In the genomic region with DNA sequence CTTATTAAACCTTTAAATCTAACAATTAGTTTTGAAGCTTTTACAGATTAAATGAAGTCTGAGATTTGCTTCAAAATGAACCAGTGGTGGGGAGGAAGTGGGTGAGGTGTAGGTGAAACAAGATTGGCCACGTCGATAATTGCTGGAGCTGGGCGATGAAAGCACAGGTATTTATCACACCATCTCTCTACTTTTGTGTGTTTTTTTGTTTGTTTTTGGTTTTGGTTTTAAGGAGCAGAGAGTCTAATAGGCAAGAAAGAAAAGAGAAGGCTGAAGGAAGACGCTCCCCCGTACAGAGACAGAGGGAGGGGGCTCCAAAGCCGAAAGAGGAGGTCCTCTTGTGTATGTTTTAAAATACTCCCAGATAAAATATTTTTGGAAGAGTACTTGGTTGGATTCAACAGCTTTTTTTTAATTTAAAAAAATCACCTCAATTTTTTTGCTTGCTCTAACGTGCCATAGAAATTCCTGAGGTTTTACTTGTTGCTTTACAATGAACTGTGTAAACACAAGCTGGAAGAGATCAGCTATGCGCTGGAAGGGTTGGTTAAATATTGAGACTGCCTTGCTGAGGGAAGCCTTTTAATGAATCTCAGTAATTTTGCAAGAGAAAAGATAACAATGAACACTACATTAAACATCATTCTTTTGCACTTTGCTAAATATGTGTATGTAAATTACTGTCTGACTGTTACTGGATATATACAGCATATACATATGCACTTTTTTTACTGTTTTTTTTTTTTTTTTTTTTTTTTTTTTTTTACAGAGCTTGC, we compare ENCODE assay signal across 8 cellular contexts. TPM values are rescaled to one million over a fixed set of nuclear protein-coding genes. Genes with fewer than 3 reads are reported as not detected.
DNase-seq lines count a peak whose midpoint lies in the region; ATAC-seq and TF ChIP-seq lines count a peak whose summit lies in the region.

No MANE protein-coding gene starts in this region.

- H3K4me1 Mint-ChIP-seq in stimulated activated memory B cell treated with anti-CD40 and anti-IgM and Interleukin-4, amounts not matched to agents 10 μg/mL and 1 μg/mL and 100 μg/mL, for 72 hours, result no peaks in the 10 kb centered on the region

- H3K27me3 Mint-ChIP-seq in stimulated activated memory B cell treated with anti-CD40 and anti-IgM and Interleukin-4, amounts not matched to agents 10 μg/mL and 1 μg/mL and 100 μg/mL, for 72 hours, result no peaks in the 10 kb centered on the region

- peaks cover 22% of the 10 kb centered on the region for H3K4me1 ChIP-seq in mucosa of descending colon (ENCODE audit: low read depth)

- ATAC-seq in mucosa of descending colon, result peak; percentile 72
- no peak for ATAC-seq in HG03159 (IDR thresholded peaks at IDR 0.05; ENCODE audit: unreplicated experiment)
- ATAC-seq in stimulated activated memory B cell treated with anti-CD40 and anti-IgM and Interleukin-4, amounts not matched to agents 10 μg/mL and 1 μg/mL and 100 μg/mL, for 72 hours, result no peak
- ATAC-seq in HG03439 (IDR thresholded peaks at IDR 0.05; ENCODE audit: unreplicated experiment), result no peak

- H3K9me3 ChIP-seq in mucosa of descending colon, result no peaks in the 10 kb centered on the region

- H3K36me3 Mint-ChIP-seq in stimulated activated memory B cell treated with anti-CD40 and anti-IgM and Interleukin-4, amounts not matched to agents 10 μg/mL and 1 μg/mL and 100 μg/mL, for 72 hours, result no peaks in the 10 kb centered on the region

- no peak overlapping the region for H3K27ac Mint-ChIP-seq in stimulated activated memory B cell treated with anti-CD40 and anti-IgM and Interleukin-4, amounts not matched to agents 10 μg/mL and 1 μg/mL and 100 μg/mL, for 72 hours

- intact Hi-C loops in mucosa of descending colon (cut with DNase I, micrococcal nuclease), result no loop called here

- H3K36me3 ChIP-seq in mucosa of descending colon (ENCODE audit: low read depth), result no peaks in the 10 kb centered on the region

- no peaks in the 10 kb centered on the region for H3K9me3 Mint-ChIP-seq in stimulated activated memory B cell treated with anti-CD40 and anti-IgM and Interleukin-4, amounts not matched to agents 10 μg/mL and 1 μg/mL and 100 μg/mL, for 72 hours

- TF ChIP-seq CTCF in mucosa of descending colon (IDR thresholded peaks at IDR 0.05), result no peak

- no peak overlapping the region for H3K4me3 Mint-ChIP-seq in stimulated activated memory B cell treated with anti-CD40 and anti-IgM and Interleukin-4, amounts not matched to agents 10 μg/mL and 1 μg/mL and 100 μg/mL, for 72 hours

- DNase-seq in DMS53 treated with DMSO at 0.1 percent for 48 hours (lab: John Stamatoyannopoulos, UW; ENCODE audit: unreplicated experiment), result peak; percentile 68
- DNase-seq in NCI-H146 treated with DMSO at 0.1 percent for 48 hours (lab: John Stamatoyannopoulos, UW; ENCODE audit: unreplicated experiment), result peak; percentile 41
- peak; percentile 42 for DNase-seq in amniotic stem cell (lab: John Stamatoyannopoulos, UW)
- DNase-seq in mucosa of descending colon, result no peak
- no peak for DNase-seq in NCI-H446 treated with DMSO at 0.1 percent for 48 hours (lab: John Stamatoyannopoulos, UW)

- H3K4me3 ChIP-seq in mucosa of descending colon, result no peak overlapping the region

RNA-seq across cellular contexts. Expression of gene LGALS8, which starts 6.7 kb away (rescaled TPM):
- total RNA-seq in mucosa of descending colon, result 10 to 100 TPM; 55.3 to 74.3 (median 56.4) TPM

Comparison
In these comparisons a context has a peak if more than half of its experiments do, and no peak if none do; other contexts are left out.
1. DNase-seq: peak in DMS53 treated with DMSO at 0.1 percent for 48 hours (single experiment), NCI-H146 treated with DMSO at 0.1 percent for 48 hours (single experiment) and amniotic stem cell (single experiment); none in mucosa of descending colon (0 of 3) and NCI-H446 treated with DMSO at 0.1 percent for 48 hours (single experiment).